Comparison of ENCODE assay signal across 12 cellular contexts in the genomic region with DNA sequence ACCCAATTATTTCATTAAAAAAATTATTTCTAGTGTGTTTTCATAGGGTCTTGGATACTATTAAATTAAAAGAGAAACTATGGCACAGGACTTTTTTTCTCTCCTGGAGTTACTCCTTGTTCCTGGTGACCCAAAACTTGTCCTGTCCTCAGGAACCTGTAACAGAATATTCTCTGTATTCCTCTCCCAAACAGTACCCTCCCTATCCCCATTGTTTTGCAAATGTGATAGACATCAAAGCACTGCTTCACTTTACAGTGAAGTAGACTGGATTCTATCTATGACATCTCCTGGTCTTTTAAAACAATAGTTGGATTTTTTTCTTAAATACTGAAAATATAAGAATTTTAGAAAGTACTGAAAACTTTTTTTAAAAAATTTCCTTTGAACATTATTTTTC. TPM values are rescaled to one million over a fixed set of nuclear protein-coding genes. Genes with fewer than 3 reads are reported as not detected.
DNase-seq lines count a peak whose midpoint lies in the region; ATAC-seq and TF ChIP-seq lines count a peak whose summit lies in the region.
"Had no signal": no experiment of that assay in that cellular context is flagged by ENCODE, and none has a peak within 500 bp of the region (broad histone marks: within the 10 kb centered on the region; RNA-seq: fewer than 3 reads in every experiment).

No MANE protein-coding gene starts in this region.

- no peak for TF ChIP-seq CTCF in dorsolateral prefrontal cortex (IDR thresholded peaks at IDR 0.05 in 54 of 56, conservative IDR thresholded peaks at IDR 0.05 in 2 of 56; ENCODE audit: low read depth in 1 of 56, partially characterized antibody in 56 of 56)

- H3K27me3 ChIP-seq in H7 (ENCODE audit: control insufficient read depth, insufficient read depth, low read length) (no peaks in the 10 kb centered on the region), dorsolateral prefrontal cortex (no peaks in the 10 kb centered on the region)
- H3K27me3 ChIP-seq: BLaER1 treated with 17β-estradiol and CSF1 and Interleukin-3, amounts not matched to agents 10 nM and 100 nM had no signal

- peak overlapping the region in 40 of 59 donors; percentile 3 to 76 (median 54) for H3K27ac ChIP-seq in dorsolateral prefrontal cortex
- peak overlapping the region; percentile 34 for H3K27ac ChIP-seq in temporal lobe (ENCODE audit: low read depth, low read length)
- H3K27ac ChIP-seq: BLaER1 treated with 17β-estradiol and CSF1 and Interleukin-3, amounts not matched to agents 10 nM and 100 nM had no signal

- H3K4me3 ChIP-seq in H7 (ENCODE audit: insufficient read depth, low read depth, low read length) = no peak overlapping the region
- H3K4me3 ChIP-seq in dorsolateral prefrontal cortex = no peak overlapping the region
- H3K4me3 ChIP-seq: BLaER1 treated with 17β-estradiol and CSF1 and Interleukin-3, amounts not matched to agents 10 nM and 100 nM had no signal

- DNase-seq in H7 = peak; percentile 14
- no peak for DNase-seq in dorsolateral prefrontal cortex
- DNase-seq in medulla oblongata (ENCODE audit: extremely low spot score) = peak; percentile 22
- DNase-seq in DMS153 treated with DMSO at 0.1 percent for 48 hours (lab: John Stamatoyannopoulos, UW; ENCODE audit: unreplicated experiment) = no peak
- no peak for DNase-seq in T-helper 1 cell
- DNase-seq: ACHN; CD4-positive, CD25-positive, alpha-beta regulatory T cell; IMR-90 had no signal

- peaks cover 7% of the 10 kb centered on the region; the same call in 1 of the 2 replicates for H3K36me3 ChIP-seq in H7 (replicated peaks; ENCODE audit: control insufficient read depth, insufficient read depth, low read length)

- intact Hi-C loops in dorsolateral prefrontal cortex (cut with DNase I) = no loop called here

- ATAC-seq in GM21717 (IDR thresholded peaks at IDR 0.05; ENCODE audit: unreplicated experiment) = no peak
- ATAC-seq: HCT116 had no signal

RNA-seq across cellular contexts. Expression of a gene that starts 37.2 kb away (rescaled TPM):
- 30.4 and 50.6 TPM in 2 replicates for total RNA-seq in H7 (2014; rRNA removed; shearing (Covaris generic))
- total RNA-seq in dorsolateral prefrontal cortex (100 to 1,000 TPM in 43 of 120 experiments, 10 to 100 TPM in 77; 42.5 to 163 (median 94.1) TPM), temporal lobe (59.3 TPM)

Comparison
In these comparisons a context has a peak if more than half of its experiments do, and no peak if none do; other contexts are left out.
1. DNase-seq: peak in H7 (single experiment) and medulla oblongata (single experiment); none in dorsolateral prefrontal cortex (0 of 10), DMS153 treated with DMSO at 0.1 percent for 48 hours (single experiment) and T-helper 1 cell (0 of 5).